ENCODE assay signal across 17 cellular contexts in the genomic region with DNA sequence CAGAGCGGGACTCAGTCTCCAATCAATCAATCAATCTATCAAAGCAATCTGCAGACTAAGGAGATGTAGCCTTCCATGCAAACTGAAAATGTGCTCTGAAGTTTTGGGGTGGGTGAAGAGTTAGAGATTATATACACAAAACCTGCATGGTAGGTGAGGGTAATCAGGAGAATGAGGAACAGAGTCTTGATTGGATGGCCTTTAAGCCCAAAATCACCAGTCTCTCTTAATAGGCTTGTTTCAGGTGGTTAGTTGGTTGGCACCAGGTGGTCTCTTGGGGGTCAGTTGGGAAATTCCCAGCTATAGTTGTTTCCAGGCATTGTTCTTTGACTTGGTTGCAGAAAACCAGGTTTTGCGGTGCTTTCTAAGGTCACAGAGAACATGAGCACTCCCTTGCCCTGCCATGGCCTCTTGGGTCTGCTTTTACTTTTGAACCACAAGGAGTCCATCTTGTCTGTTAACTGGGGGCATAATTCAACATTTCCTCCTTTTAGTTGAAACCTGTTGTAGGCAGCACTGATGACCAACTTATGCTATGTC. TPM values are rescaled to one million over a fixed set of nuclear protein-coding genes. Genes with fewer than 3 reads are reported as not detected.
DNase-seq lines count a peak whose midpoint lies in the region; ATAC-seq, FAIRE-seq and TF ChIP-seq lines count a peak whose summit lies in the region.
"Had no signal": no experiment of that assay in that cellular context is flagged by ENCODE, and none has a peak within 500 bp of the region (broad histone marks: within the 10 kb centered on the region; RNA-seq: fewer than 3 reads in every experiment).

No MANE protein-coding gene starts in this region.

- no peak for TF ChIP-seq RAD21 in H1 (IDR thresholded peaks at IDR 0.05 in 1 of 2, conservative IDR thresholded peaks at IDR 0.05 in 1 of 2; ENCODE audit: low read depth in 2 of 2, low read length in 2 of 2)

- H3K36me3 ChIP-seq in Panc1 (ENCODE audit: control insufficient read depth, insufficient read depth, low read length), result no peaks in the 10 kb centered on the region
- H3K36me3 ChIP-seq in H1 (ENCODE audit: control insufficient read depth in 2 of 4, insufficient read depth in 4 of 4, low read length in 3 of 4), result no peaks in the 10 kb centered on the region
- H3K36me3 ChIP-seq in effector memory CD4-positive, alpha-beta T cell (ENCODE audit: control insufficient read depth, insufficient read depth, low read length), result no peaks in the 10 kb centered on the region

- no peaks in the 10 kb centered on the region for H3K79me1 ChIP-seq in H1 (ENCODE audit: low read depth, low read length)

- no peaks in the 10 kb centered on the region for H3K9me3 ChIP-seq in Panc1 (ENCODE audit: control insufficient read depth, insufficient read depth, low read depth, low read length)
- no peaks in the 10 kb centered on the region for H3K9me3 ChIP-seq in H1 (ENCODE audit: insufficient read depth in 2 of 2, low read depth in 1 of 2, low read length in 1 of 2)
- H3K9me3 ChIP-seq in effector memory CD4-positive, alpha-beta T cell (ENCODE audit: control insufficient read depth, low read length), result no peaks in the 10 kb centered on the region

- H3K9me3 Mint-ChIP-seq in stimulated activated naive B cell treated with anti-CD40 and anti-IgM and Interleukin-4, amounts not matched to agents 10 μg/mL and 1 μg/mL and 100 μg/mL, for 72 hours, result no peaks in the 10 kb centered on the region

- no peak overlapping the region for H3K27ac Mint-ChIP-seq in stimulated activated naive B cell treated with anti-CD40 and anti-IgM and Interleukin-4, amounts not matched to agents 10 μg/mL and 1 μg/mL and 100 μg/mL, for 72 hours
- H3K27ac Mint-ChIP-seq: CD4-positive, alpha-beta memory T cell had no signal

- no peak overlapping the region for H2BK15ac ChIP-seq in H1 (ENCODE audit: low read length)

- H3K4me3 ChIP-seq in Panc1 (ENCODE audit: low read depth in 2 of 2, low read length in 2 of 2) (no peak overlapping the region), H1 (ENCODE audit: extremely low read depth in 1 of 4, insufficient read depth in 2 of 4, low read depth in 3 of 4, low read length in 4 of 4) (no peak overlapping the region)
- no peak overlapping the region for H3K4me3 ChIP-seq in effector memory CD4-positive, alpha-beta T cell (ENCODE audit: insufficient read depth, low read depth, low read length, poor library complexity, severe bottlenecking)

- H3K27me3 Mint-ChIP-seq in stimulated activated naive B cell treated with anti-CD40 and anti-IgM and Interleukin-4, amounts not matched to agents 10 μg/mL and 1 μg/mL and 100 μg/mL, for 72 hours, result peaks cover 8% of the 10 kb centered on the region in 2 donors

- no peak overlapping the region for H3K4me2 ChIP-seq in H1 (ENCODE audit: insufficient read depth in 1 of 2, low read depth in 2 of 2, low read length in 2 of 2)

- no peak overlapping the region for H3K23ac ChIP-seq in H1 (ENCODE audit: insufficient read length)

- POLR2A ChIA-PET in Panc1 (lab: Charles Lee) (no interaction called here), H1 (lab: Charles Lee; ENCODE audit: partially characterized antibody) (no interaction called here)

- no peak for TF ChIP-seq POLR2A in H1 (IDR thresholded peaks at IDR 0.05; ENCODE audit: control extremely low read depth in 1 of 2, low read depth in 2 of 2, low read length in 2 of 2)

- FAIRE-seq in H1 (lab: Jason Lieb, UNC) (no peak), RCC 7860 (lab: Jason Lieb, UNC) (no peak)
- FAIRE-seq: GM12892 had no signal

- 94% methylated on average over 2 of the region's 2 CpGs; no CpG with 5 or more reads in 1 of the 2 experiments for WGBS in H1 (ENCODE audit: extremely low coverage in 1 of 2, insufficient coverage in 1 of 2, insufficient read length in 1 of 2, insufficient replicate concordance in 2 of 2, low coverage in 1 of 2, low lambda C conversion rate in 2 of 2, missing lambda C conversion rate in 1 of 2), 2 experiments

- H4K91ac ChIP-seq in H1 (replicated peaks; ENCODE audit: insufficient read length, low read length), result no peak overlapping the region

- in situ Hi-C loops in Panc1 (cut with HindIII; ENCODE audit: low pct_unique_long_range_greater_than_20kb, low sequenced_read_pairs), result no loop called here

- H3K36me3 Mint-ChIP-seq in stimulated activated naive B cell treated with anti-CD40 and anti-IgM and Interleukin-4, amounts not matched to agents 10 μg/mL and 1 μg/mL and 100 μg/mL, for 72 hours, result no peaks in the 10 kb centered on the region
- H3K36me3 Mint-ChIP-seq: CD4-positive, alpha-beta memory T cell had no signal

- H4K20me1 ChIP-seq in H1 (replicated peaks in 1 of 2; ENCODE audit: control insufficient read depth in 1 of 2, insufficient read depth in 2 of 2, low read length in 2 of 2), result no peaks in the 10 kb centered on the region

- H3K9ac ChIP-seq in H1 (replicated peaks in 1 of 4; ENCODE audit: extremely low read depth in 1 of 4, low read depth in 3 of 4, low read length in 3 of 4), result no peak overlapping the region

- intact Hi-C loops in Panc1 (cut with micrococcal nuclease; ENCODE audit: unreplicated experiment), result no loop called here

- no peak overlapping the region for H2BK5ac ChIP-seq in H1 (ENCODE audit: low read depth, low read length)

- no peaks in the 10 kb centered on the region for H3K79me2 ChIP-seq in H1 (ENCODE audit: control insufficient read depth in 1 of 2, insufficient read depth in 2 of 2, low read length in 2 of 2)

- peaks cover 4% of the 10 kb centered on the region; the same call in 1 of the 2 replicates for H3K27me3 ChIP-seq in Panc1 (ENCODE audit: control insufficient read depth, insufficient read depth, low read length)
- H3K27me3 ChIP-seq in H1 (replicated peaks in 1 of 4; ENCODE audit: control insufficient read depth in 3 of 4, extremely low read depth in 1 of 4, insufficient read depth in 3 of 4, low read length in 3 of 4), result no peaks in the 10 kb centered on the region
- no peaks in the 10 kb centered on the region for H3K27me3 ChIP-seq in effector memory CD4-positive, alpha-beta T cell (replicated peaks; ENCODE audit: control insufficient read depth, insufficient read depth, low read length, poor library complexity, severe bottlenecking)

- H3K4ac ChIP-seq in H1 (replicated peaks; ENCODE audit: insufficient read length, low read depth, low read length), result no peak overlapping the region

- H3K23me2 ChIP-seq in H1 (ENCODE audit: low read depth, low read length), result no peaks in the 10 kb centered on the region

- no peak overlapping the region for H2BK20ac ChIP-seq in H1 (ENCODE audit: low read length)

- H2AK5ac ChIP-seq in H1 (ENCODE audit: low read depth, low read length), result no peak overlapping the region

- H2BK120ac ChIP-seq in H1 (replicated peaks; ENCODE audit: low read depth, low read length), result no peak overlapping the region

- H3K18ac ChIP-seq in H1 (ENCODE audit: extremely low read depth, low read length), result no peak overlapping the region

- H3K4me3 Mint-ChIP-seq in stimulated activated naive B cell treated with anti-CD40 and anti-IgM and Interleukin-4, amounts not matched to agents 10 μg/mL and 1 μg/mL and 100 μg/mL, for 72 hours, result no peak overlapping the region
- H3K4me3 Mint-ChIP-seq: CD4-positive, alpha-beta memory T cell had no signal

- H3K27ac ChIP-seq in Panc1 (ENCODE audit: low read length), result no peak overlapping the region
- H3K27ac ChIP-seq in H1 (ENCODE audit: low read depth, low read length), result no peak overlapping the region
- H3K27ac ChIP-seq in effector memory CD4-positive, alpha-beta T cell (ENCODE audit: insufficient read depth, low read length, poor library complexity, severe bottlenecking), result no peak overlapping the region

- H3K14ac ChIP-seq in H1 (ENCODE audit: insufficient read length), result no peak overlapping the region

- no peak overlapping the region for H2BK12ac ChIP-seq in H1 (ENCODE audit: low read depth, low read length)

- no peak for TF ChIP-seq CTCF in Panc1 (IDR thresholded peaks at IDR 0.05)
- no peak for TF ChIP-seq CTCF in H1 (IDR thresholded peaks at IDR 0.05; ENCODE audit: control extremely low read depth in 1 of 3, insufficient read depth in 1 of 3, low read depth in 1 of 3, low read length in 3 of 3)

- TF ChIP-seq EP300 in H1 (IDR thresholded peaks at IDR 0.05; ENCODE audit: borderline replicate concordance in 1 of 2, low read depth in 2 of 2, low read length in 2 of 2), result no peak

- H2AFZ ChIP-seq in H1 (ENCODE audit: low read length), result 0 out of 2 replicates have a peak overlapping the region, but pooled peaks have one; percentile 31

- BruUV-seq in Panc1 (replicated peaks; lab: Mats Ljungman, UMichigan), result no TSS peak

- H4K8ac ChIP-seq in H1 (ENCODE audit: extremely low read depth, insufficient read depth, low read length), result no peak overlapping the region

- no peak overlapping the region for H4K5ac ChIP-seq in H1 (ENCODE audit: insufficient read length, low read depth, low read length)

- H3K4me1 ChIP-seq in Panc1 (ENCODE audit: control insufficient read depth, insufficient read depth, low read length) (peaks cover 4% of the 10 kb centered on the region; the same call in 1 of the 2 replicates), H1 (replicated peaks in 1 of 4; ENCODE audit: control insufficient read depth in 3 of 4, insufficient read depth in 4 of 4, low read length in 3 of 4) (no peaks in the 10 kb centered on the region)
- H3K4me1 ChIP-seq in effector memory CD4-positive, alpha-beta T cell (ENCODE audit: control insufficient read depth, insufficient read depth, low read length, poor library complexity, severe bottlenecking), result no peaks in the 10 kb centered on the region

- 0 out of 2 replicates have a peak, but pooled peaks have one; percentile 21 for ATAC-seq in Panc1
- ATAC-seq in stimulated activated naive B cell treated with anti-CD40 and anti-IgM and Interleukin-4, amounts not matched to agents 10 μg/mL and 1 μg/mL and 100 μg/mL, for 72 hours (replicated peaks), result peak; percentile 71 to 87

- no peak for DNase-seq in Panc1 (ENCODE audit: low read depth, low spot score)
- no peak for DNase-seq in H1 (ENCODE audit: low read depth in 1 of 2, low spot score in 2 of 2)
- peak; percentile 15 for DNase-seq in stimulated activated naive B cell treated with anti-CD40 and anti-IgM and Interleukin-4, amounts not matched to agents 10 μg/mL and 1 μg/mL and 100 μg/mL, for 72 hours
- no peak for DNase-seq in effector memory CD4-positive, alpha-beta T cell
- DNase-seq in RCC 7860 (ENCODE audit: low spot score), result no peak
- no peak for DNase-seq in DMS79 treated with DMSO at 0.1 percent for 48 hours (lab: John Stamatoyannopoulos, UW)
- DNase-seq: C1 segment of cervical spinal cord; Calu3; CD4-positive, alpha-beta memory T cell; COR-L47; DMS53; DND-41; GDM1; GOT3; H7; HCEC 1CT had no signal

- CTCF ChIA-PET in Panc1 (lab: Charles Lee) (no interaction called here), H1 (lab: Charles Lee; ENCODE audit: partially characterized antibody) (no interaction called here)

- H3K56ac ChIP-seq in H1 (replicated peaks; ENCODE audit: insufficient read length, low read depth, low read length), result no peak overlapping the region

- peaks cover 8 to 18% of the 10 kb centered on the region in 2 donors for H3K4me1 Mint-ChIP-seq in stimulated activated naive B cell treated with anti-CD40 and anti-IgM and Interleukin-4, amounts not matched to agents 10 μg/mL and 1 μg/mL and 100 μg/mL, for 72 hours
- H3K4me1 Mint-ChIP-seq: CD4-positive, alpha-beta memory T cell had no signal

RNA-seq across cellular contexts. Expression of gene EIF2S2, which starts 33.3 kb away (rescaled TPM):
- total RNA-seq in Panc1 (2021; ENCODE audit: unreplicated experiment), result 82.0 TPM
- 111 TPM for polyA plus RNA-seq in Panc1 (2012; ENCODE audit: insufficient read length)
- total RNA-seq in H1 (2021; fragmentation: NEBNext Ultra II Directional; extraction: Animal tissue kit (Norgen Biotek cat#: 25700)), result 133 and 142 TPM in 2 replicates
- 39.3 and 59.5 TPM in 2 replicates for polyA plus RNA-seq in H1 (2011; rRNA removed)
- polyA plus RNA-seq in H1 (2011; cell fraction: cytosol; rRNA removed), result 85.8 TPM
- 28.8 TPM for polyA plus RNA-seq in H1 (2011; cell fraction: nucleus; rRNA removed)
- polyA plus RNA-seq in H1 (2012, experiment 1 of 2), result 102 to 153 TPM (median 112 TPM) in 4 replicates
- polyA plus RNA-seq in H1 (2012, experiment 2 of 2), result 16.1 TPM
- 219 TPM for polyA plus RNA-seq in H1 (2013, experiment 1 of 2)
- polyA plus RNA-seq in H1 (2013, experiment 2 of 2), result 221 TPM
- polyA minus RNA-seq in H1 (2011; rRNA and poly(A)+ RNA removed), result 34.5 and 39.4 TPM in 2 replicates
- 28.8 TPM for polyA minus RNA-seq in H1 (2011; cell fraction: cytosol; rRNA and poly(A)+ RNA removed)
- polyA minus RNA-seq in H1 (2011; cell fraction: nucleus; rRNA and poly(A)+ RNA removed), result 25.4 TPM
